8 cellular contexts compared by ENCODE assay signal in genomic region chr10:58335306-58336005, GRCh38. TPM values are rescaled to one million over a fixed set of nuclear protein-coding genes. Genes with fewer than 3 reads are reported as not detected.
DNase-seq lines count a peak whose midpoint lies in the region; ATAC-seq and TF ChIP-seq lines count a peak whose summit lies in the region.

No MANE protein-coding gene starts in this region.

- TF ChIP-seq POLR2A in esophagus muscularis mucosa (IDR thresholded peaks at IDR 0.05; ENCODE audit: low read depth): no peak

- peaks cover 14% of the 10 kb centered on the region for H3K36me3 Mint-ChIP-seq in activated CD4-positive, alpha-beta memory T cell treated with anti-CD3 and anti-CD28 coated beads for 36 hours

- H3K4me3 ChIP-seq in esophagus muscularis mucosa (peak overlapping the region; percentile 87 to 99 (median 94)), muscle layer of duodenum (ENCODE audit: low read depth in 1 of 2, low read length in 2 of 2) (peak overlapping the region; percentile 89 to 98), aorta (ENCODE audit: low read length in 2 of 2) (peak overlapping the region; percentile 78 to 80)

- peak; percentile 44 for DNase-seq in G401 (ENCODE audit: low spot score)
- DNase-seq in HS-27A (ENCODE audit: low read depth): peak; percentile 5
- peak; percentile 25 for DNase-seq in activated CD4-positive, alpha-beta memory T cell treated with anti-CD3 and anti-CD28 coated beads for 36 hours
- no peak for DNase-seq in esophagus muscularis mucosa (ENCODE audit: extremely low spot score)
- peak in 1 of 2 donors; percentile 49 for DNase-seq in aorta
- no peak for DNase-seq in putamen (ENCODE audit: low spot score)

- H3K36me3 ChIP-seq in esophagus muscularis mucosa: no peaks in the 10 kb centered on the region
- no peaks in the 10 kb centered on the region for H3K36me3 ChIP-seq in muscle layer of duodenum (ENCODE audit: control insufficient read depth in 1 of 2, insufficient read depth in 2 of 2, low read length in 2 of 2)
- no peaks in the 10 kb centered on the region for H3K36me3 ChIP-seq in aorta (ENCODE audit: control insufficient read depth in 1 of 2, insufficient read depth in 2 of 2, low read length in 1 of 2)

- H3K4me1 ChIP-seq in esophagus muscularis mucosa (peaks cover 7 to 27% (median 21%) of the 10 kb centered on the region in 4 donors), muscle layer of duodenum (ENCODE audit: control insufficient read depth in 1 of 2, insufficient read depth in 2 of 2, low read length in 2 of 2) (peaks cover 2 to 16% of the 10 kb centered on the region in 2 donors), aorta (ENCODE audit: control insufficient read depth in 1 of 2, insufficient read depth in 2 of 2, low read length in 2 of 2) (no peaks in the 10 kb centered on the region)

- WGBS in esophagus muscularis mucosa: 5% methylated on average over 28 of the region's 37 CpGs
- WGBS in aorta, 2 donors: 3% methylated on average over 36 to 37 of the region's 37 CpGs

- POLR2A ChIA-PET in activated CD4-positive, alpha-beta memory T cell treated with anti-CD3 and anti-CD28 coated beads for 36 hours (lab: Charles Lee): interaction anchor here (1.3 to 2.1 kb wide), 3 partner anchors 50 to 69 kb away, joined by 3 to 17 read pairs (median 6); partner anchors contain the start of genes IPMK and TFAM

- H3K9me3 ChIP-seq in esophagus muscularis mucosa (no peaks in the 10 kb centered on the region), muscle layer of duodenum (ENCODE audit: control insufficient read depth in 1 of 2, low read length in 2 of 2) (no peaks in the 10 kb centered on the region), aorta (ENCODE audit: control insufficient read depth, low read length) (no peaks in the 10 kb centered on the region)

- H3K4me1 Mint-ChIP-seq in activated CD4-positive, alpha-beta memory T cell treated with anti-CD3 and anti-CD28 coated beads for 36 hours (ENCODE audit: low read depth): peaks cover 30% of the 10 kb centered on the region

- no peak for TF ChIP-seq CTCF in esophagus muscularis mucosa (IDR thresholded peaks at IDR 0.05)

- H3K27ac ChIP-seq in esophagus muscularis mucosa (replicated peaks in 1 of 4) (peak overlapping the region; percentile 84 to 91 (median 87)), muscle layer of duodenum (ENCODE audit: low read length) (peak overlapping the region; percentile 62), aorta (ENCODE audit: low read depth in 1 of 2, low read length in 2 of 2) (peak overlapping the region; percentile 12 to 23)

- peaks cover 6% of the 10 kb centered on the region for H3K27me3 Mint-ChIP-seq in activated CD4-positive, alpha-beta memory T cell treated with anti-CD3 and anti-CD28 coated beads for 36 hours

- H3K27me3 ChIP-seq in esophagus muscularis mucosa: no peaks in the 10 kb centered on the region
- no peaks in the 10 kb centered on the region for H3K27me3 ChIP-seq in muscle layer of duodenum (ENCODE audit: low read depth, low read length)
- no peaks in the 10 kb centered on the region for H3K27me3 ChIP-seq in aorta (ENCODE audit: control insufficient read depth in 1 of 2, insufficient read depth in 2 of 2, low read length in 1 of 2)

- intact Hi-C loops in activated CD4-positive, alpha-beta memory T cell treated with anti-CD3 and anti-CD28 coated beads for 36 hours (cut with micrococcal nuclease): loop anchor here (1.0 to 2.0 kb wide), 3 partner anchors 25 to 66 kb away; partner anchors contain the start of gene CISD1
- intact Hi-C loops in esophagus muscularis mucosa (cut with DNase I): loop anchor here (5.0 kb wide), 1 partner anchor 52 kb away; the partner anchor contains the start of gene TFAM
- intact Hi-C loops in aorta (cut with DNase I): loop anchor here (2.0 to 5.0 kb wide), 3 partner anchors 49 to 69 kb away; partner anchors contain the start of genes TFAM (in 2 of the 2) and IPMK (in 1 of the 2)

- peak overlapping the region; percentile 96 for H3K4me3 Mint-ChIP-seq in activated CD4-positive, alpha-beta memory T cell treated with anti-CD3 and anti-CD28 coated beads for 36 hours

- no peaks in the 10 kb centered on the region for H3K9me3 Mint-ChIP-seq in activated CD4-positive, alpha-beta memory T cell treated with anti-CD3 and anti-CD28 coated beads for 36 hours

- in situ Hi-C loops in G401 (cut with HindIII; ENCODE audit: low sequenced_read_pairs): no loop called here

- peak overlapping the region; percentile 75 for H3K27ac Mint-ChIP-seq in activated CD4-positive, alpha-beta memory T cell treated with anti-CD3 and anti-CD28 coated beads for 36 hours

- ATAC-seq in GM21526 (IDR thresholded peaks at IDR 0.05; ENCODE audit: low FRiP score, unreplicated experiment) (peak; percentile 49), aorta (ENCODE audit: low FRiP score) (peak; percentile 55)

- TF ChIP-seq EP300 in esophagus muscularis mucosa (IDR thresholded peaks at IDR 0.05): no peak

- CTCF ChIA-PET in activated CD4-positive, alpha-beta memory T cell treated with anti-CD3 and anti-CD28 coated beads for 36 hours (lab: Charles Lee): interaction anchor here (1.2 to 1.8 kb wide), 4 partner anchors 34 to 50 kb away, joined by 3 to 11 read pairs (median 4); partner anchors contain the start of gene TFAM

RNA-seq across cellular contexts. Expression of gene UBE2D1, which starts 0.7 kb away (rescaled TPM):
- 15.3 and 20.7 TPM in 2 replicates for total RNA-seq in G401 (2014; rRNA removed; shearing (Covaris generic))
- total RNA-seq in activated CD4-positive, alpha-beta memory T cell treated with anti-CD3 and anti-CD28 coated beads for 36 hours: 10 to 100 TPM; 14.5 to 14.8 TPM
- total RNA-seq in esophagus muscularis mucosa (10 to 100 TPM; 11.5 to 17.4 (median 15.3) TPM), aorta (10 to 100 TPM; 15.6 to 17.8 TPM)
- polyA plus RNA-seq in aorta: 10 to 100 TPM; 10.6 to 10.9 TPM

RNA-seq across cellular contexts. Expression of gene TFAM, which starts 49.8 kb away (rescaled TPM):
- total RNA-seq in G401 (2014; rRNA removed; shearing (Covaris generic)): 67.1 and 102 TPM in 2 replicates
- 10 to 100 TPM; 85.4 to 92.5 TPM for total RNA-seq in activated CD4-positive, alpha-beta memory T cell treated with anti-CD3 and anti-CD28 coated beads for 36 hours
- total RNA-seq in esophagus muscularis mucosa: 10 to 100 TPM; 15.4 to 24.3 (median 19.5) TPM
- 10 to 100 TPM; 20.0 to 25.5 TPM for total RNA-seq in aorta
- 1 to 10 TPM; 6.5 to 7.1 TPM for polyA plus RNA-seq in aorta

Comparison
In these comparisons a context has a peak if more than half of its experiments do, and no peak if none do; other contexts are left out.
1. DNase-seq: peak in G401 (single experiment), HS-27A (single experiment) and activated CD4-positive, alpha-beta memory T cell treated with anti-CD3 and anti-CD28 coated beads for 36 hours (single experiment); none in esophagus muscularis mucosa (single experiment) and putamen (single experiment).
2. H3K27ac ChIP-seq: peak in every context shown above with its lines; median percentile 87 in esophagus muscularis mucosa; 62 in muscle layer of duodenum; 18 in aorta.
3. Peak in every context shown above with its lines, with median percentiles within 50 percentile points of each other: H3K4me3 ChIP-seq.